Comparison of ENCODE assay signal across 17 cellular contexts in genomic region chr16:50765866-50766265, GRCh38. TPM values are rescaled to one million over a fixed set of nuclear protein-coding genes. Genes with fewer than 3 reads are reported as not detected.
DNase-seq lines count a peak whose midpoint lies in the region; ATAC-seq and TF ChIP-seq lines count a peak whose summit lies in the region.
"Had no signal": no experiment of that assay in that cellular context is flagged by ENCODE, and none has a peak within 500 bp of the region (broad histone marks: within the 10 kb centered on the region; RNA-seq: fewer than 3 reads in every experiment).

No MANE protein-coding gene starts in this region.

- no peaks in the 10 kb centered on the region for H3K27me3 Mint-ChIP-seq in activated T-cell treated with anti-CD3 and anti-CD28 coated beads, Interleukin-2, amount 50 U/mL, for 24 hours
- no peaks in the 10 kb centered on the region for H3K27me3 Mint-ChIP-seq in CD4-positive, alpha-beta T cell
- H3K27me3 Mint-ChIP-seq in T-helper 17 cell: no peaks in the 10 kb centered on the region
- no peaks in the 10 kb centered on the region for H3K27me3 Mint-ChIP-seq in activated naive CD8-positive, alpha-beta T cell treated with anti-CD3 and anti-CD28 coated beads for 36 hours

- POLR2A ChIA-PET in CD4-positive, alpha-beta T cell (lab: Charles Lee): interaction anchor here (0.9 to 2.3 kb wide), 3 partner anchors 9 to 41 kb away, joined by 3 to 6 read pairs (median 3); no protein-coding TSS in a partner anchor
- POLR2A ChIA-PET in RWPE1 (lab: Yijun Ruan, JAX; ENCODE audit: low non-redundant PET): no interaction called here

- ATAC-seq in CD4-positive, alpha-beta T cell (ENCODE audit: poor library complexity): no peak
- no peak for ATAC-seq in T-helper 17 cell
- ATAC-seq: PC-3 had no signal

- peaks cover 8% of the 10 kb centered on the region for H3K9me3 Mint-ChIP-seq in activated T-cell treated with anti-CD3 and anti-CD28 coated beads, Interleukin-2, amount 50 U/mL, for 24 hours
- H3K9me3 Mint-ChIP-seq in CD4-positive, alpha-beta T cell: peaks cover 7% of the 10 kb centered on the region
- peaks cover 18% of the 10 kb centered on the region for H3K9me3 Mint-ChIP-seq in activated naive CD8-positive, alpha-beta T cell treated with anti-CD3 and anti-CD28 coated beads for 36 hours

- CTCF ChIA-PET in CD4-positive, alpha-beta T cell (lab: Charles Lee): interaction anchor here (1.1 to 2.0 kb wide), 2 partner anchors 15 to 40 kb away, joined by 3 to 6 read pairs; no protein-coding TSS in a partner anchor
- CTCF ChIA-PET in RWPE1 (lab: Yijun Ruan, JAX): interaction anchor here (0.6 kb wide), 1 partner anchor 89 kb away, joined by 3 read pairs; no protein-coding TSS in a partner anchor

- H3K27ac Mint-ChIP-seq in activated T-cell treated with anti-CD3 and anti-CD28 coated beads, Interleukin-2, amount 50 U/mL, for 24 hours: peak overlapping the region; percentile 95
- H3K27ac Mint-ChIP-seq in CD4-positive, alpha-beta T cell: peak overlapping the region; percentile 70
- peak overlapping the region; percentile 2 for H3K27ac Mint-ChIP-seq in T-helper 17 cell
- peak overlapping the region; percentile 59 for H3K27ac Mint-ChIP-seq in activated naive CD8-positive, alpha-beta T cell treated with anti-CD3 and anti-CD28 coated beads for 36 hours
- H3K27ac Mint-ChIP-seq: H9 had no signal

- no peak overlapping the region for H3K27ac ChIP-seq in CD4-positive, alpha-beta T cell (ENCODE audit: low read depth, low read length)
- H3K27ac ChIP-seq in RWPE1: no peak overlapping the region
- H3K27ac ChIP-seq: KMS-11 had no signal

- TF ChIP-seq CTCF in CD4-positive, alpha-beta T cell (IDR thresholded peaks at IDR 0.05): no peak
- no peak for TF ChIP-seq CTCF in RWPE1 (conservative IDR thresholded peaks at IDR 0.05; ENCODE audit: low read depth)

- H3K27me3 ChIP-seq in CD4-positive, alpha-beta T cell (ENCODE audit: control insufficient read depth, insufficient read depth, low read length): no peaks in the 10 kb centered on the region

- intact Hi-C loops in CD4-positive, alpha-beta T cell (cut with DNase I, micrococcal nuclease): loop anchor here (1.0 to 2.0 kb wide), 2 partner anchors 13 to 46 kb away; no protein-coding TSS in a partner anchor

- H3K36me3 Mint-ChIP-seq in activated T-cell treated with anti-CD3 and anti-CD28 coated beads, Interleukin-2, amount 50 U/mL, for 24 hours (ENCODE audit: low read depth): peaks cover 93% of the 10 kb centered on the region
- H3K36me3 Mint-ChIP-seq in CD4-positive, alpha-beta T cell (ENCODE audit: low read depth): peaks cover 100% of the 10 kb centered on the region
- peaks cover 17% of the 10 kb centered on the region for H3K36me3 Mint-ChIP-seq in T-helper 17 cell (ENCODE audit: low read depth)
- peaks cover 67% of the 10 kb centered on the region for H3K36me3 Mint-ChIP-seq in activated naive CD8-positive, alpha-beta T cell treated with anti-CD3 and anti-CD28 coated beads for 36 hours

- peak overlapping the region; percentile 50 for H3K4me3 Mint-ChIP-seq in activated T-cell treated with anti-CD3 and anti-CD28 coated beads, Interleukin-2, amount 50 U/mL, for 24 hours
- H3K4me3 Mint-ChIP-seq in CD4-positive, alpha-beta T cell: peak overlapping the region; percentile 64
- no peak overlapping the region for H3K4me3 Mint-ChIP-seq in T-helper 17 cell
- no peak overlapping the region for H3K4me3 Mint-ChIP-seq in activated naive CD8-positive, alpha-beta T cell treated with anti-CD3 and anti-CD28 coated beads for 36 hours
- H3K4me3 Mint-ChIP-seq: H9 had no signal

- no peak for DNase-seq in activated T-cell treated with anti-CD3 and anti-CD28 coated beads, Interleukin-2, amount 50 U/mL, for 24 hours
- DNase-seq in activated T-cell treated with anti-CD3 and anti-CD28 coated beads, Interleukin-2, amount 50 U/mL, for 1 hour: no peak
- DNase-seq in CD4-positive, alpha-beta T cell: no peak
- DNase-seq in T-helper 17 cell (no peak), RWPE1 (ENCODE audit: low spot score) (no peak), GM19238 (ENCODE audit: insufficient read length, low spot score) (no peak), COR-L47 (lab: John Stamatoyannopoulos, UW) (no peak)
- no peak for DNase-seq in activated naive CD8-positive, alpha-beta T cell treated with anti-CD3 and anti-CD28 coated beads for 36 hours
- DNase-seq: C1 segment of cervical spinal cord, H9, NCI-H1048, NCI-H146, NCI-H2081, NCI-H510A treated with DMSO at 0.1 percent for 48 hours, NCI-H82, PC-3 had no signal

- no peaks in the 10 kb centered on the region for H3K9me3 ChIP-seq in CD4-positive, alpha-beta T cell (ENCODE audit: control insufficient read depth, low read length)
- no peaks in the 10 kb centered on the region for H3K9me3 ChIP-seq in T-helper 17 cell (ENCODE audit: control insufficient read depth, low read length, poor library complexity, severe bottlenecking)

- peaks cover 93% of the 10 kb centered on the region for H3K4me1 Mint-ChIP-seq in activated T-cell treated with anti-CD3 and anti-CD28 coated beads, Interleukin-2, amount 50 U/mL, for 24 hours (ENCODE audit: low read depth)
- H3K4me1 Mint-ChIP-seq in CD4-positive, alpha-beta T cell (ENCODE audit: low read depth): peaks cover 99% of the 10 kb centered on the region
- H3K4me1 Mint-ChIP-seq in T-helper 17 cell: peaks cover 65% of the 10 kb centered on the region
- H3K4me1 Mint-ChIP-seq in activated naive CD8-positive, alpha-beta T cell treated with anti-CD3 and anti-CD28 coated beads for 36 hours: peaks cover 79% of the 10 kb centered on the region
- H3K4me1 Mint-ChIP-seq: H9 had no signal

RNA-seq across cellular contexts. Expression of gene CYLD, which starts 24.0 kb away (rescaled TPM):
- 100 to 1,000 TPM; 360 to 373 TPM for total RNA-seq in CD4-positive, alpha-beta T cell
- total RNA-seq in T-helper 17 cell: 100 to 1,000 TPM; 411 to 412 TPM
- 10 to 100 TPM; 94.3 to 97.9 TPM for total RNA-seq in activated naive CD8-positive, alpha-beta T cell treated with anti-CD3 and anti-CD28 coated beads for 36 hours

Comparison
In these comparisons a context has a peak if more than half of its experiments do, and no peak if none do; other contexts are left out.
1. H3K27ac Mint-ChIP-seq: peak in every context shown above with its lines; median percentile 95 in activated T-cell treated with anti-CD3 and anti-CD28 coated beads, Interleukin-2, amount 50 U/mL, for 24 hours; 70 in CD4-positive, alpha-beta T cell; 59 in activated naive CD8-positive, alpha-beta T cell treated with anti-CD3 and anti-CD28 coated beads for 36 hours; 2 in T-helper 17 cell.
2. H3K4me3 Mint-ChIP-seq: peak in activated T-cell treated with anti-CD3 and anti-CD28 coated beads, Interleukin-2, amount 50 U/mL, for 24 hours (single experiment) and CD4-positive, alpha-beta T cell (single experiment); none in T-helper 17 cell (single experiment) and activated naive CD8-positive, alpha-beta T cell treated with anti-CD3 and anti-CD28 coated beads for 36 hours (single experiment).